Comparison of ENCODE assay signal across 8 cellular contexts in genomic region chr16:67279296-67280089, GRCh38. TPM values are rescaled to one million over a fixed set of nuclear protein-coding genes. Genes with fewer than 3 reads are reported as not detected.
A peak's percentile ranks its signal among the peaks of the same experiment; 100 is the strongest.
DNase-seq lines count a peak whose midpoint lies in the region; ATAC-seq, FAIRE-seq and TF ChIP-seq lines count a peak whose summit lies in the region.

PLEKHG4 (plus strand) TSS chr16:67279532; CDS start chr16:67280045, 513 bp downstream.

- peak within 1 kb of the TSS; percentile 91 for H3K4me2 ChIP-seq in GM12878 (ENCODE audit: control insufficient read depth, insufficient read depth)

- no TSS peak for BruUV-seq in GM12878 (replicated peaks; lab: Mats Ljungman, UMichigan)

- POLR2A ChIA-PET in HEK293T (lab: Yijun Ruan, JAX) (interaction anchor here (1.2 to 1.3 kb wide), 2 partner anchors 31 to 52 kb away, joined by 3 read pairs; partner anchors contain the start of gene TMEM208), GM12878 (lab: Charles Lee) (no interaction called here)

- RAD21 ChIA-PET in GM12878 (lab: Charles Lee; ENCODE audit: unreplicated experiment), result interaction anchor here (0.8 to 2.3 kb wide), 6 partner anchors 19 to 60 kb away, joined by 3 to 9 read pairs (median 6); partner anchors contain the start of gene TMEM208

- H3K9me3 ChIP-seq in GM12878 (replicated peaks; ENCODE audit: control insufficient read depth, insufficient read depth, low read length) (no peaks in the 10 kb centered on the region), iPS-15b (ENCODE audit: control insufficient read depth, insufficient read depth, low read length) (no peaks in the 10 kb centered on the region), small intestine (ENCODE audit: control insufficient read depth, low read depth) (no peaks in the 10 kb centered on the region)

- H3K4me1 ChIP-seq in GM12878 (ENCODE audit: control insufficient read depth, insufficient read depth, low read length) (peaks cover 4% of the 10 kb centered on the region; the same call in 1 of the 2 replicates), iPS-15b (ENCODE audit: control insufficient read depth, insufficient read depth, low read length) (no peaks in the 10 kb centered on the region), small intestine (ENCODE audit: control insufficient read depth in 2 of 2, insufficient read depth in 1 of 2, low read depth in 1 of 2, low read length in 1 of 2) (peaks cover 0 to 4% of the 10 kb centered on the region in 2 donors)

- 49% methylated on average over 53 of the region's 83 CpGs for WGBS in GM12878 (ENCODE audit: insufficient coverage, insufficient replicate concordance, low lambda C conversion rate, missing lambda C conversion rate)
- 25 to 34% (median 26%) methylated on average over 42 to 83 of the region's 83 CpGs for WGBS in small intestine, 3 donors

- H3K27me3 ChIP-seq in GM12878 (replicated peaks in 1 of 2; ENCODE audit: control insufficient read depth in 2 of 2, insufficient read depth in 2 of 2, low read length in 1 of 2) (no peaks in the 10 kb centered on the region), iPS-15b (ENCODE audit: control insufficient read depth, insufficient read depth, low read length) (no peaks in the 10 kb centered on the region), small intestine (ENCODE audit: control insufficient read depth in 2 of 2, insufficient read depth in 2 of 2, low read length in 2 of 2) (no peaks in the 10 kb centered on the region)

- TF ChIP-seq CTCF in GM12878 (IDR thresholded peaks at IDR 0.05 in 2 of 3, conservative IDR thresholded peaks at IDR 0.05 in 1 of 3; ENCODE audit: control insufficient read depth in 2 of 3, extremely low read depth in 1 of 3, insufficient read depth in 1 of 3, low read depth in 3 of 3, low read length in 3 of 3), result peak; percentile 65 to 87 (median 72); a peak in 5 of 6 replicates

- H3K4me3 ChIP-seq in GM12878, result peak within 1 kb of the TSS; percentile 74
- peak within 1 kb of the TSS; percentile 82 for H3K4me3 ChIP-seq in iPS-15b (ENCODE audit: low read depth, low read length)
- peak within 1 kb of the TSS; percentile 57 to 66 for H3K4me3 ChIP-seq in small intestine (ENCODE audit: low read depth in 1 of 2, low read length in 2 of 2)

- in situ Hi-C loops in GM12878 (cut with MboI), result no loop called here

- intact Hi-C loops in GM12878 (cut with micrococcal nuclease; ENCODE audit: unreplicated experiment), result loop anchor here (5.0 kb wide), 2 partner anchors 48 to 118 kb away; partner anchors contain the start of genes KCTD19 and LRRC36

- SMC1A ChIA-PET in GM12878 (lab: Charles Lee; ENCODE audit: uncharacterized antibody, unreplicated experiment), result interaction anchor here (0.8 to 3.6 kb wide), 4 partner anchors 9 to 60 kb away, joined by 4 to 16 read pairs (median 5); no protein-coding TSS in a partner anchor

- H4K20me1 ChIP-seq in GM12878 (ENCODE audit: control insufficient read depth, insufficient read depth), result no peaks in the 10 kb centered on the region

- H3K9ac ChIP-seq in GM12878 (ENCODE audit: control insufficient read depth, insufficient read depth, low read length), result peak within 1 kb of the TSS; percentile 62
- H3K9ac ChIP-seq in iPS-15b (ENCODE audit: low read depth, low read length), result peak within 1 kb of the TSS; percentile 65

- H2AFZ ChIP-seq in GM12878 (ENCODE audit: control insufficient read depth, low read depth, low read length), result peak within 1 kb of the TSS; percentile 69

- TF ChIP-seq EP300 in GM12878 (IDR thresholded peaks at IDR 0.05; ENCODE audit: borderline replicate concordance in 1 of 2, control insufficient read depth in 1 of 2, low read depth in 2 of 2, low read length in 2 of 2), result no peak

- peak; percentile 93 for ATAC-seq in GM12878

- CTCF ChIA-PET in HEK293T (lab: Yijun Ruan, JAX), result interaction anchor here (1.2 to 1.4 kb wide), 3 partner anchors 11 to 60 kb away, joined by 3 to 5 read pairs (median 5); partner anchors contain the start of genes KCTD19 and LRRC36
- CTCF ChIA-PET in GM12878 (lab: Yijun Ruan, JAX), result interaction anchor here (0.6 to 3.0 kb wide), 11 partner anchors 16 to 219 kb away, joined by 3 to 23 read pairs (median 4); partner anchors contain the start of gene SLC9A5

- TF ChIP-seq POLR2A in GM12878 (IDR thresholded peaks at IDR 0.05; ENCODE audit: low read depth, low read length), result peak; percentile 67; the same call in 1 of the 2 replicates

- peak within 1 kb of the TSS; percentile 6 for H3K27ac ChIP-seq in GM12878 (ENCODE audit: control insufficient read depth, insufficient read depth)
- peak within 1 kb of the TSS in 1 of 2 donors; percentile 11 for H3K27ac ChIP-seq in small intestine (ENCODE audit: low read depth in 1 of 2, low read length in 1 of 2)

- H3K36me3 ChIP-seq in GM12878 (ENCODE audit: control insufficient read depth in 2 of 2, insufficient read depth in 2 of 2, low read length in 1 of 2), result no peaks in the 10 kb centered on the region; a peak in 1 of 4 replicates
- peaks cover 3% of the 10 kb centered on the region for H3K36me3 ChIP-seq in iPS-15b (ENCODE audit: control insufficient read depth, insufficient read depth, low read length)
- no peaks in the 10 kb centered on the region for H3K36me3 ChIP-seq in small intestine (ENCODE audit: control insufficient read depth in 2 of 2, insufficient read depth in 2 of 2, low read length in 2 of 2)

- DNase-seq in GM04504 (ENCODE audit: low read depth) (peak; percentile 46), HEK293T (ENCODE audit: extremely low spot score) (peak; percentile 95), NCI-H1105 treated with DMSO at 0.1 percent for 48 hours (lab: John Stamatoyannopoulos, UW) (peak; percentile 51), T-helper 9 cell (peak; percentile 66), GM12878 (ENCODE audit: low read depth, low spot score) (peak; percentile 13), small intestine (peak; percentile 76), A172 (ENCODE audit: low spot score) (no peak)

- FAIRE-seq in GM12878 (lab: Jason Lieb, UNC) (peak; percentile 49), small intestine (lab: Jason Lieb, UNC) (no peak)

- 0 out of 2 replicates have a peak, but pooled peaks cover 2% of the 10 kb centered on the region for H3K79me2 ChIP-seq in GM12878 (ENCODE audit: control insufficient read depth, insufficient read depth, low read length)

- peak; percentile 82 for TF ChIP-seq RAD21 in GM12878 (IDR thresholded peaks at IDR 0.05; ENCODE audit: insufficient read depth, low read depth, low read length)

TF ChIP-seq in HEK293T, 16 proteins besides CTCF, POLR2A, EP300 and RAD21:
- TF ChIP-seq CTBP1 (IDR thresholded peaks at IDR 0.05; ENCODE audit: borderline replicate concordance) (no peak), L3MBTL2 (conservative IDR thresholded peaks at IDR 0.05) (peak; percentile 76), ELF4 (IDR thresholded peaks at IDR 0.05) (no peak), ZNF384 (IDR thresholded peaks at IDR 0.05) (no peak), SP1 (IDR thresholded peaks at IDR 0.05) (no peak), FOXK2 (IDR thresholded peaks at IDR 0.05) (no peak), SUZ12 (IDR thresholded peaks at IDR 0.05) (no peak), FOXA1 (IDR thresholded peaks at IDR 0.05) (no peak), LEF1 (IDR thresholded peaks at IDR 0.05; ENCODE audit: borderline replicate concordance) (peak; percentile 79; the same call in 1 of the 2 replicates), BHLHE40 (IDR thresholded peaks at IDR 0.05; ENCODE audit: borderline replicate concordance) (no peak), ARNT (IDR thresholded peaks at IDR 0.05) (0 out of 2 replicates have a peak, but pooled peaks have one; percentile 39)
TF ChIP-seq in HEK293T: peak in this region for 3.

TF ChIP-seq in GM12878, 131 proteins besides CTCF, POLR2A, EP300 and RAD21 (continues in another document):
- peak; percentile 15; the same call in 1 of the 2 replicates for TF ChIP-seq ZNF24 (IDR thresholded peaks at IDR 0.05)
- TF ChIP-seq DPF2 (IDR thresholded peaks at IDR 0.05), result peak; percentile 75
- 0 out of 2 replicates have a peak, but pooled peaks have one; percentile 50 for TF ChIP-seq ZNF217 (IDR thresholded peaks at IDR 0.05)
- peak; percentile 15 for TF ChIP-seq SP1 (IDR thresholded peaks at IDR 0.05; ENCODE audit: low read depth, low read length)
- peak; percentile 73 for TF ChIP-seq SMC3 (IDR thresholded peaks at IDR 0.05; ENCODE audit: borderline replicate concordance, low read length)

RNA-seq across cellular contexts. Expression of gene PLEKHG4, which starts in this region (rescaled TPM):
- total RNA-seq in GM12878 (2013; cell fraction: nucleolus; rRNA removed), result 2.0 and 3.3 TPM in 2 replicates
- 0.93 and 2.6 TPM in 2 replicates for total RNA-seq in GM12878 (2014; rRNA removed)
- total RNA-seq in GM12878 (2014; rRNA removed; fragmentation: Illumina TruSeq; extraction: Trizol), result 0.69 and 0.98 TPM in 2 replicates
- total RNA-seq in GM12878 (2021), result 1.0 and 3.1 TPM in 2 replicates
- polyA plus RNA-seq in GM12878 (2011; ENCODE audit: low read depth), result 0.24 TPM
- 0.59 and 1.4 TPM in 2 replicates for polyA plus RNA-seq in GM12878 (2011; rRNA removed)
- 2.4 and 3.0 TPM in 2 replicates for polyA plus RNA-seq in GM12878 (2011; cell fraction: cytosol; rRNA removed)
- polyA plus RNA-seq in GM12878 (2011; cell fraction: nucleus; rRNA removed), result 15.8 and 16.0 TPM in 2 replicates
- 0.39 and 0.42 TPM in 2 replicates for polyA plus RNA-seq in GM12878 (2012)
- polyA plus RNA-seq in GM12878 (2014; fragmentation: Illumina TruSeq; extraction: Trizol), result 0.54 TPM in 1 of 2 replicates, not detected in the other
- polyA plus RNA-seq in GM12878 (2014; fragmentation: Nextera tagmentation; extraction: Ambion mirVana), result under 1 TPM; 0.14 to 0.24 TPM
- 1.7 and 1.8 TPM in 2 replicates for polyA plus RNA-seq in GM12878 (2014; rRNA removed)
- polyA plus RNA-seq in GM12878 (2016; fragmentation: Nextera tagmentation; extraction: Ambion mirVana), result 1 to 10 TPM in 1 of 2 experiments, under 1 TPM in 1; 0.64 to 1.1 TPM
- 0.88 and 1.8 TPM in 2 replicates for polyA minus RNA-seq in GM12878 (2011; rRNA and poly(A)+ RNA removed)
- polyA minus RNA-seq in GM12878 (2011; cell fraction: cytosol; rRNA and poly(A)+ RNA removed), result 2.1 and 5.0 TPM in 2 replicates
- 3.3 and 4.5 TPM in 2 replicates for polyA minus RNA-seq in GM12878 (2011; cell fraction: nucleus; rRNA and poly(A)+ RNA removed)
- 1 to 10 TPM; 1.6 to 5.2 (median 4.7) TPM for polyA plus RNA-seq in small intestine
- total RNA-seq in A172 (2014; rRNA removed; shearing (Covaris generic)), result 0.14 TPM in 1 of 2 replicates, not detected in the other
